ENCODE assay signal across 8 cellular contexts in the genomic region with DNA sequence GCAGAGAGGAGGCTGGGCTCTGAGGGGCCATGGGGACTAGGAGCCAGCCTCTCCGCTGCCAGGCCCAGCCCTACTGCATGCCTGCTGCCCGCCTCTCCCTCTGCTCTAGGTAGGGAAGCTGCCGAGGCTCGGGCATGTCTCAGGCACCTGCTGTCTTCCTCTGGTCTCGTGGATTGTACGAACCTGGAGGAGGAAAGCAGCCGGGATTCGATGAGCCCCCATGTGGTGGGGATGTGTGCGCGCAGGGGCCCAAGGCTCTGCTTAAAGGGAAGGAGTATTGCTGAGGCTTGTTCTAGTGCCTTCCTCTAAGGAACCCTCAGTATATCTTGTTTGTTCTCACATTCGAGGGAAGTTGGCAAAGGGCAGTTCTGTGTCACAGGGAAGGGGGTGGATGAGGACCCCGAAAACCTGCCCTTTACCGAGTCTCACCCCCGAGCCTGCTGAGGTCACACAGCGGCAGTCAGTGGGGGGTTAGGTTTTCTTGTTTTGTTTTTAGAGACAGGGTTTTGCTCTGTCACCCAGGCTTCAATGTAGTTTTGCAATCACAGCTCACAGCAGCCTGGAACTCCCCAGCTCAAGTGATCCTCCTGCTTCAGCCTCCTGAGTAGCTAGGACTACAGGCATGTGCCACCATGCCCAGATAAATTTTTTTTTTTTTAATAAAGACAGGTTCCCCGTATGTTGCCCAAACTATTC. TPM values are rescaled to one million over a fixed set of nuclear protein-coding genes. Genes with fewer than 3 reads are reported as not detected.
A peak's percentile ranks its signal among the peaks of the same experiment; 100 is the strongest.
DNase-seq lines count a peak whose midpoint lies in the region; ATAC-seq and TF ChIP-seq lines count a peak whose summit lies in the region.

No MANE protein-coding gene starts in this region.

- H3K4me3 ChIP-seq in epithelial cell of proximal tubule (ENCODE audit: low read depth, low read length) (no peak overlapping the region), retinal pigment epithelial cell (ENCODE audit: low read length) (no peak overlapping the region)

- no peak overlapping the region for H3K4me3 Mint-ChIP-seq in activated naive CD4-positive, alpha-beta T cell treated with anti-CD3 and anti-CD28 coated beads for 36 hours

- peaks cover 19% of the 10 kb centered on the region for H3K4me1 Mint-ChIP-seq in activated naive CD4-positive, alpha-beta T cell treated with anti-CD3 and anti-CD28 coated beads for 36 hours (ENCODE audit: low read depth)

- no peak for ATAC-seq in GM19463 (IDR thresholded peaks at IDR 0.05; ENCODE audit: unreplicated experiment)

- TF ChIP-seq CTCF in epithelial cell of proximal tubule (conservative IDR thresholded peaks at IDR 0.05; ENCODE audit: low read depth, low read length), result peak; percentile 33
- peak; percentile 65 for TF ChIP-seq CTCF in retinal pigment epithelial cell (conservative IDR thresholded peaks at IDR 0.05; ENCODE audit: low read depth, low read length)

- intact Hi-C loops in activated naive CD4-positive, alpha-beta T cell treated with anti-CD3 and anti-CD28 coated beads for 36 hours (cut with micrococcal nuclease), result no loop called here

- H3K36me3 Mint-ChIP-seq in activated naive CD4-positive, alpha-beta T cell treated with anti-CD3 and anti-CD28 coated beads for 36 hours (ENCODE audit: low read depth), result no peaks in the 10 kb centered on the region

- no peak overlapping the region for H3K27ac Mint-ChIP-seq in activated naive CD4-positive, alpha-beta T cell treated with anti-CD3 and anti-CD28 coated beads for 36 hours

- no peaks in the 10 kb centered on the region for H3K9me3 Mint-ChIP-seq in activated naive CD4-positive, alpha-beta T cell treated with anti-CD3 and anti-CD28 coated beads for 36 hours

- DNase-seq in NCI-H2081 (lab: John Stamatoyannopoulos, UW) (peak; percentile 60 to 75), NCI-H2081 treated with DMSO at 0.1 percent for 48 hours (lab: John Stamatoyannopoulos, UW) (no peak), NCI-H69 (lab: John Stamatoyannopoulos, UW) (peak; percentile 89), epithelial cell of proximal tubule (ENCODE audit: low read depth) (no peak), retinal pigment epithelial cell (ENCODE audit: low read depth) (no peak)
- DNase-seq in activated naive CD4-positive, alpha-beta T cell treated with anti-CD3 and anti-CD28 coated beads for 36 hours, result no peak
- DNase-seq in activated naive CD4-positive, alpha-beta T cell (lab: John Stamatoyannopoulos, UW), result no peak

- CTCF ChIA-PET in activated naive CD4-positive, alpha-beta T cell treated with anti-CD3 and anti-CD28 coated beads for 36 hours (lab: Charles Lee), result interaction anchor here (0.6 to 1.3 kb wide), 4 partner anchors 21 to 1322 kb away, joined by 3 to 6 read pairs (median 5); no protein-coding TSS in a partner anchor

- H3K27me3 Mint-ChIP-seq in activated naive CD4-positive, alpha-beta T cell treated with anti-CD3 and anti-CD28 coated beads for 36 hours (ENCODE audit: low read depth), result no peaks in the 10 kb centered on the region

RNA-seq across cellular contexts. Expression of a gene that starts 21.3 kb away (rescaled TPM):
- 4.5 and 7.3 TPM in 2 replicates for total RNA-seq in epithelial cell of proximal tubule
- under 1 TPM; 0.02 to 0.07 TPM for total RNA-seq in activated naive CD4-positive, alpha-beta T cell treated with anti-CD3 and anti-CD28 coated beads for 36 hours

RNA-seq across cellular contexts. Expression of a gene that starts 51.0 kb away (rescaled TPM):
- 7.6 and 25.0 TPM in 2 replicates for total RNA-seq in epithelial cell of proximal tubule
- total RNA-seq in activated naive CD4-positive, alpha-beta T cell treated with anti-CD3 and anti-CD28 coated beads for 36 hours, result under 1 TPM; 0.27 to 0.48 TPM

Comparison
In these comparisons a context has a peak if more than half of its experiments do, and no peak if none do; other contexts are left out.
1. DNase-seq: peak in NCI-H2081 (2 of 2) and NCI-H69 (single experiment); none in NCI-H2081 treated with DMSO at 0.1 percent for 48 hours (single experiment), epithelial cell of proximal tubule (single experiment), retinal pigment epithelial cell (single experiment), activated naive CD4-positive, alpha-beta T cell treated with anti-CD3 and anti-CD28 coated beads for 36 hours (single experiment) and activated naive CD4-positive, alpha-beta T cell (0 of 4).